ENCODE assay signal across 28 cellular contexts in genomic region chr4:84531689-84532088, GRCh38. TPM values are rescaled to one million over a fixed set of nuclear protein-coding genes. Genes with fewer than 3 reads are reported as not detected.
DNase-seq lines count a peak whose midpoint lies in the region; ATAC-seq and TF ChIP-seq lines count a peak whose summit lies in the region.
"Had no signal": no experiment of that assay in that cellular context is flagged by ENCODE, and none has a peak within 500 bp of the region (broad histone marks: within the 10 kb centered on the region; RNA-seq: fewer than 3 reads in every experiment).

No MANE protein-coding gene starts in this region.

- TF ChIP-seq CTCF in GM23338 (conservative IDR thresholded peaks at IDR 0.05; ENCODE audit: low read depth in 2 of 2) (no peak), PC-9 (conservative IDR thresholded peaks at IDR 0.05) (no peak), mammary epithelial cell (conservative IDR thresholded peaks at IDR 0.05 in 1 of 2, IDR thresholded peaks at IDR 0.05 in 1 of 2; ENCODE audit: extremely low read depth in 1 of 2, insufficient read depth in 1 of 2, low read depth in 1 of 2, low read length in 2 of 2) (no peak), neural progenitor cell (IDR thresholded peaks at IDR 0.05) (no peak), omental fat pad (IDR thresholded peaks at IDR 0.05) (no peak)

- dilution Hi-C loops in mammary epithelial cell (cut with HindIII; ENCODE audit: low sequenced_read_pairs), result no loop called here

- H2AFZ ChIP-seq in GM23338, result no peak overlapping the region
- no peak overlapping the region for H2AFZ ChIP-seq in PC-9
- H2AFZ ChIP-seq in mammary epithelial cell (ENCODE audit: low read depth, low read length), result no peak overlapping the region
- no peak overlapping the region for H2AFZ ChIP-seq in neural progenitor cell (replicated peaks)

- H3K4me1 Mint-ChIP-seq in GM23338 (peaks cover 8% of the 10 kb centered on the region), neural progenitor cell (peaks cover 7% of the 10 kb centered on the region)
- H3K4me1 Mint-ChIP-seq: activated CD4-positive, alpha-beta memory T cell treated with anti-CD3 and anti-CD28 coated beads, Interleukin-2, amount 10 ng/mL, durations not matched to agents 7 days and 5 days; memory B cell had no signal

- no peaks in the 10 kb centered on the region for H3K79me2 ChIP-seq in GM23338 (replicated peaks; ENCODE audit: insufficient read depth)
- H3K79me2 ChIP-seq in PC-9 (ENCODE audit: low read depth), result no peaks in the 10 kb centered on the region
- H3K79me2 ChIP-seq in mammary epithelial cell (ENCODE audit: insufficient read depth, low read length), result no peaks in the 10 kb centered on the region
- H3K79me2 ChIP-seq in neural progenitor cell (ENCODE audit: low read depth), result no peaks in the 10 kb centered on the region

- H3K4me1 ChIP-seq in GM23338 (ENCODE audit: insufficient read depth) (no peaks in the 10 kb centered on the region), PC-9 (replicated peaks; ENCODE audit: insufficient read depth) (peaks cover 42% of the 10 kb centered on the region), mammary epithelial cell (ENCODE audit: insufficient read depth, low read length) (peaks cover 17% of the 10 kb centered on the region), neural progenitor cell (no peaks in the 10 kb centered on the region)
- H3K4me1 ChIP-seq: esophagus muscularis mucosa, HAP-1, right lobe of liver had no signal

- H3K27me3 Mint-ChIP-seq in GM23338 (ENCODE audit: insufficient read depth, low read depth, poor library complexity), result no peaks in the 10 kb centered on the region
- no peaks in the 10 kb centered on the region for H3K27me3 Mint-ChIP-seq in neural progenitor cell (ENCODE audit: insufficient read depth, low read depth)

- H3K9me3 ChIP-seq in PC-9 (ENCODE audit: insufficient read depth, low read depth) (peaks cover 11% of the 10 kb centered on the region; the same call in 1 of the 2 replicates), mammary epithelial cell (replicated peaks; ENCODE audit: insufficient read depth, low read length) (no peaks in the 10 kb centered on the region), neural progenitor cell (ENCODE audit: low read depth) (no peaks in the 10 kb centered on the region)
- H3K9me3 ChIP-seq: HAP-1, right lobe of liver, SJCRH30 had no signal

- H3K4me3 Mint-ChIP-seq in GM23338 (no peak overlapping the region), neural progenitor cell (no peak overlapping the region)
- H3K4me3 Mint-ChIP-seq: activated CD4-positive, alpha-beta memory T cell treated with anti-CD3 and anti-CD28 coated beads, Interleukin-2, amount 10 ng/mL, durations not matched to agents 7 days and 5 days; memory B cell had no signal

- CTCF ChIA-PET in PC-9 (lab: Charles Lee) (no interaction called here), mammary epithelial cell (lab: Charles Lee; ENCODE audit: low non-redundant PET) (no interaction called here)

- no peak overlapping the region for H3K4me3 ChIP-seq in GM23338
- H3K4me3 ChIP-seq in PC-9, result no peak overlapping the region
- H3K4me3 ChIP-seq in mammary epithelial cell (replicated peaks in 1 of 3; ENCODE audit: insufficient read depth in 1 of 3, low read depth in 2 of 3, low read length in 3 of 3), result no peak overlapping the region
- H3K4me3 ChIP-seq in neural progenitor cell, result no peak overlapping the region
- H3K4me3 ChIP-seq: esophagus muscularis mucosa, HAP-1, right lobe of liver, SJCRH30 had no signal

- BruUV-seq in PC-9 (replicated peaks; lab: Mats Ljungman, UMichigan) (no TSS peak), mammary epithelial cell (replicated peaks; lab: Mats Ljungman, UMichigan) (no TSS peak)

- intact Hi-C loops in PC-9 (cut with micrococcal nuclease; ENCODE audit: unreplicated experiment), result loop anchor here (1.0 to 5.0 kb wide), 2 partner anchors 51 to 66 kb away; no protein-coding TSS in a partner anchor
- intact Hi-C loops in mammary epithelial cell (cut with micrococcal nuclease), result no loop called here

- peaks cover 6% of the 10 kb centered on the region; the same call in 1 of the 3 replicates for H3K36me3 Mint-ChIP-seq in GM23338 (ENCODE audit: low read depth)
- H3K36me3 Mint-ChIP-seq in neural progenitor cell, result no peaks in the 10 kb centered on the region
- H3K36me3 Mint-ChIP-seq: memory B cell had no signal

- ATAC-seq in GM23338 (peak; percentile 54; the same call in 2 of the 3 replicates), HG02763 (IDR thresholded peaks at IDR 0.05; ENCODE audit: unreplicated experiment) (no peak), omental fat pad (ENCODE audit: low FRiP score) (no peak)
- ATAC-seq: left cardiac atrium, right lobe of liver had no signal

- H3F3A ChIP-seq in GM23338 (replicated peaks; ENCODE audit: low read depth), result no peaks in the 10 kb centered on the region
- peaks cover 21% of the 10 kb centered on the region for H3F3A ChIP-seq in PC-9 (ENCODE audit: insufficient read depth, low read depth)
- no peaks in the 10 kb centered on the region for H3F3A ChIP-seq in neural progenitor cell (ENCODE audit: low read depth)

- H3K36me3 ChIP-seq in GM23338 (ENCODE audit: insufficient read depth) (no peaks in the 10 kb centered on the region), PC-9 (ENCODE audit: low read depth) (no peaks in the 10 kb centered on the region), mammary epithelial cell (ENCODE audit: insufficient read depth, low read length) (no peaks in the 10 kb centered on the region), neural progenitor cell (no peaks in the 10 kb centered on the region)
- H3K36me3 ChIP-seq: esophagus muscularis mucosa, HAP-1, right lobe of liver, SJCRH30 had no signal

- no peak overlapping the region for H3K9ac ChIP-seq in mammary epithelial cell (ENCODE audit: insufficient read depth, low read length)
- no peak overlapping the region for H3K9ac ChIP-seq in neural progenitor cell
- H3K9ac ChIP-seq: KMS-11 had no signal

- POLR2A ChIA-PET in PC-9 (lab: Charles Lee; ENCODE audit: unreplicated experiment), result no interaction called here

- H3K27me3 ChIP-seq in GM23338 (ENCODE audit: insufficient read depth), result no peaks in the 10 kb centered on the region
- no peaks in the 10 kb centered on the region for H3K27me3 ChIP-seq in PC-9 (ENCODE audit: insufficient read depth, low read depth)
- H3K27me3 ChIP-seq in mammary epithelial cell (ENCODE audit: insufficient read depth, low read length), result peaks cover 2% of the 10 kb centered on the region
- H3K27me3 ChIP-seq in neural progenitor cell, result no peaks in the 10 kb centered on the region
- H3K27me3 ChIP-seq: esophagus muscularis mucosa, right lobe of liver, SJCRH30 had no signal

- DNase-seq in GM23338 (ENCODE audit: low spot score), result no peak
- peak; percentile 66 to 95 for DNase-seq in PC-9
- peak; percentile 66 for DNase-seq in mammary epithelial cell
- DNase-seq in neural progenitor cell (ENCODE audit: low spot score), result peak; percentile 30
- DNase-seq in omental fat pad (ENCODE audit: low spot score), result no peak
- DNase-seq in stimulated activated CD4-positive, alpha-beta T cell treated with anti-CD3 and anti-CD28 coated beads, Interleukin-4, amount 100 ng/mL, for 1 hour, result no peak
- DNase-seq: activated CD4-positive, alpha-beta memory T cell treated with anti-CD3 and anti-CD28 coated beads, Interleukin-2, amount 10 ng/mL, durations not matched to agents 7 days and 5 days; activated CD4-positive, alpha-beta T cell treated with anti-CD3 and anti-CD28 coated beads for 1 hour; activated CD8-positive, alpha-beta memory T cell treated with anti-CD3 and anti-CD28 coated beads, Interleukin-2, amount 50 U/mL, for 48 hours; activated naive CD4-positive, alpha-beta T cell treated with anti-CD3 and anti-CD28 coated beads, Interleukin-2, amount 50 U/mL, for 16 hours; amniotic stem cell; effector memory CD4-positive, alpha-beta T cell; foreskin melanocyte; left cardiac atrium; NCI-H1436 treated with DMSO at 0.1 percent for 48 hours; NCI-H446 treated with DMSO at 0.1 percent for 48 hours; right lobe of liver; stimulated activated naive CD4-positive, alpha-beta T cell; T-helper 1 cell had no signal

- H3K9me3 Mint-ChIP-seq in GM23338 (peaks cover 9% of the 10 kb centered on the region; the same call in 2 of the 3 replicates), neural progenitor cell (peaks cover 11% of the 10 kb centered on the region)
- H3K9me3 Mint-ChIP-seq: activated CD4-positive, alpha-beta memory T cell treated with anti-CD3 and anti-CD28 coated beads, Interleukin-2, amount 10 ng/mL, durations not matched to agents 7 days and 5 days had no signal

- no peak overlapping the region for H3K4me2 ChIP-seq in GM23338
- H3K4me2 ChIP-seq in PC-9, result peak overlapping the region; percentile 58
- H3K4me2 ChIP-seq in mammary epithelial cell (ENCODE audit: insufficient read depth, low read depth, low read length), result no peak overlapping the region
- H3K4me2 ChIP-seq in neural progenitor cell, result no peak overlapping the region
- H3K4me2 ChIP-seq: KMS-11 had no signal

- in situ Hi-C loops in mammary epithelial cell (cut with MboI; ENCODE audit: low sequenced_read_pairs in 2 of 2), result no loop called here

- H3K27ac ChIP-seq in GM23338 (ENCODE audit: low read depth), result no peak overlapping the region
- H3K27ac ChIP-seq in PC-9, result peak overlapping the region; percentile 88
- no peak overlapping the region for H3K27ac ChIP-seq in mammary epithelial cell (ENCODE audit: insufficient read depth, low read depth, low read length)
- no peak overlapping the region for H3K27ac ChIP-seq in neural progenitor cell
- H3K27ac ChIP-seq: esophagus muscularis mucosa, KMS-11, right lobe of liver, SJCRH30 had no signal

- 100% methylated on average over 1 of the region's 2 CpGs for WGBS in mammary epithelial cell (ENCODE audit: low coverage, missing lambda C conversion rate)

- no peak overlapping the region for H3K27ac Mint-ChIP-seq in GM23338
- H3K27ac Mint-ChIP-seq in neural progenitor cell, result no peak overlapping the region
- H3K27ac Mint-ChIP-seq: activated CD4-positive, alpha-beta memory T cell treated with anti-CD3 and anti-CD28 coated beads, Interleukin-2, amount 10 ng/mL, durations not matched to agents 7 days and 5 days; memory B cell had no signal

- H3K9me2 ChIP-seq in GM23338 (ENCODE audit: insufficient read depth) (no peaks in the 10 kb centered on the region), PC-9 (ENCODE audit: insufficient read depth) (no peaks in the 10 kb centered on the region)

- H4K20me1 ChIP-seq in GM23338 (replicated peaks; ENCODE audit: insufficient read depth), result no peaks in the 10 kb centered on the region
- H4K20me1 ChIP-seq in PC-9 (ENCODE audit: insufficient read depth), result no peaks in the 10 kb centered on the region
- H4K20me1 ChIP-seq in mammary epithelial cell (ENCODE audit: insufficient read depth, low read length), result no peaks in the 10 kb centered on the region
- H4K20me1 ChIP-seq in neural progenitor cell (ENCODE audit: low read depth), result no peaks in the 10 kb centered on the region

RNA-seq across cellular contexts. Expression of gene NKX6-1, which starts 32.6 kb away (rescaled TPM):
- total RNA-seq in GM23338 (2014; rRNA removed; shearing (Covaris generic)), result 0.07 TPM in 1 of 2 replicates, not detected in the other
- not detected in 2 replicates for polyA plus RNA-seq in GM23338 (2016; fragmentation: Nextera tagmentation; extraction: Ambion mirVana)
- 0.37 and 0.63 TPM in 2 replicates for total RNA-seq in PC-9 (2021)
- not detected for total RNA-seq in mammary epithelial cell
- polyA plus RNA-seq in mammary epithelial cell, result not detected
- not detected for polyA minus RNA-seq in mammary epithelial cell
- 0.79 and 1.1 TPM in 2 replicates for total RNA-seq in neural progenitor cell (ENCODE audit: low replicate concordance)
- total RNA-seq in omental fat pad, result under 1 TPM in 1 of 4 donors, not detected in 3; 0.47 TPM
- total RNA-seq: activated CD4-positive, alpha-beta memory T cell treated with anti-CD3 and anti-CD28 coated beads, Interleukin-2, amount 10 ng/mL, durations not matched to agents 7 days and 5 days; left cardiac atrium; OCI-LY7; posterior vena cava; right lobe of liver; temporal lobe had no signal

RNA-seq across cellular contexts. Expression of gene CDS1, which starts 51.2 kb away (rescaled TPM):
- total RNA-seq in GM23338 (2014; rRNA removed; shearing (Covaris generic)), result 20.3 and 22.6 TPM in 2 replicates
- 8.3 and 10.0 TPM in 2 replicates for polyA plus RNA-seq in GM23338 (2016; fragmentation: Nextera tagmentation; extraction: Ambion mirVana)
- 35.6 and 37.3 TPM in 2 replicates for total RNA-seq in PC-9 (2021)
- 10 to 100 TPM; 25.4 to 29.8 TPM for total RNA-seq in mammary epithelial cell
- polyA plus RNA-seq in mammary epithelial cell, result 18.2 TPM
- polyA minus RNA-seq in mammary epithelial cell, result 37.5 TPM
- 2.8 and 3.5 TPM in 2 replicates for total RNA-seq in neural progenitor cell (ENCODE audit: low replicate concordance)
- 1 to 10 TPM in 2 of 4 donors, under 1 TPM in 1, not detected in 1; 0.69 to 1.7 (median 1.1) TPM for total RNA-seq in omental fat pad
- total RNA-seq: OCI-LY7 had no signal

Comparison
In these comparisons a context has a peak if more than half of its experiments do, and no peak if none do; other contexts are left out.
1. DNase-seq: peak in PC-9 (2 of 2), mammary epithelial cell (single experiment) and neural progenitor cell (single experiment); none in GM23338 (single experiment), omental fat pad (single experiment) and stimulated activated CD4-positive, alpha-beta T cell treated with anti-CD3 and anti-CD28 coated beads, Interleukin-4, amount 100 ng/mL, for 1 hour (single experiment).